ENCODE assay signal across 33 cellular contexts in genomic region chr17:51852603-51853002, GRCh38.
"Had no signal": no experiment of that assay in that cellular context is flagged by ENCODE, and none has a peak within 500 bp of the region (broad histone marks: within the 10 kb centered on the region; RNA-seq: fewer than 3 reads in every experiment).

No MANE protein-coding gene starts in this region.

- H3K9me3 ChIP-seq: MG63 had no signal

- H3K36me3 ChIP-seq: MG63 had no signal

- H3K4me3 ChIP-seq: MG63 had no signal

- DNase-seq: Karpas-422, Kasumi-1, MG63, MM.1S, MV-4-11, NCI-H1048, NCI-H1092, NCI-H1105, NCI-H1105 treated with DMSO at 0.1 percent for 48 hours, NCI-H1417, NCI-H1417 treated with DMSO at 0.1 percent for 48 hours, NCI-H1436, NCI-H1436 treated with DMSO at 0.1 percent for 48 hours, NCI-H146, NCI-H1694, NCI-H1694 treated with DMSO at 0.1 percent for 48 hours, NCI-H187, NCI-H187 treated with DMSO at 0.1 percent for 48 hours, NCI-H1930, NCI-H2029, NCI-H2029 treated with DMSO at 0.1 percent for 48 hours, NCI-H2081, NCI-H2081 treated with DMSO at 0.1 percent for 48 hours, NCI-H2107, NCI-H2171, NCI-H2171 treated with DMSO at 0.1 percent for 48 hours, NCI-H2227 treated with DMSO at 0.1 percent for 48 hours, NCI-H226, NCI-H345, NCI-H446, NCI-H446 treated with DMSO at 0.1 percent for 48 hours, NCI-H524, NCI-H524 treated with DMSO at 0.1 percent for 48 hours had no signal
